Comparison of ENCODE assay signal across 7 cellular contexts in genomic region chr7:13737563-13737962, GRCh38.
"Had no signal": no experiment of that assay in that cellular context is flagged by ENCODE, and none has a peak within 500 bp of the region (broad histone marks: within the 10 kb centered on the region; RNA-seq: fewer than 3 reads in every experiment).

No MANE protein-coding gene starts in this region.

- ATAC-seq: HepG2 had no signal

- DNase-seq: GM23248, GOT3, H9, HCEC 1CT, KBM-7 had no signal

- H3K27ac ChIP-seq: GM23248, HL-60 had no signal

- H3K4me3 ChIP-seq: GM23248 had no signal
